In genomic region chr4:164423819-164424218, GRCh38 we compare ENCODE assay signal across 6 cellular contexts.
"Had no signal": no experiment of that assay in that cellular context is flagged by ENCODE, and none has a peak within 500 bp of the region (broad histone marks: within the 10 kb centered on the region; RNA-seq: fewer than 3 reads in every experiment).

No MANE protein-coding gene starts in this region.

- H3K27ac ChIP-seq: HL-60 had no signal

- ATAC-seq: HepG2, K562 had no signal

- H3K4me3 ChIP-seq: K562 had no signal

- DNase-seq: IMR-90, KBM-7 had no signal

- FAIRE-seq: HepG2, HTR-8/SVneo, K562 had no signal
